Comparison of ENCODE assay signal across 8 cellular contexts in the genomic region with DNA sequence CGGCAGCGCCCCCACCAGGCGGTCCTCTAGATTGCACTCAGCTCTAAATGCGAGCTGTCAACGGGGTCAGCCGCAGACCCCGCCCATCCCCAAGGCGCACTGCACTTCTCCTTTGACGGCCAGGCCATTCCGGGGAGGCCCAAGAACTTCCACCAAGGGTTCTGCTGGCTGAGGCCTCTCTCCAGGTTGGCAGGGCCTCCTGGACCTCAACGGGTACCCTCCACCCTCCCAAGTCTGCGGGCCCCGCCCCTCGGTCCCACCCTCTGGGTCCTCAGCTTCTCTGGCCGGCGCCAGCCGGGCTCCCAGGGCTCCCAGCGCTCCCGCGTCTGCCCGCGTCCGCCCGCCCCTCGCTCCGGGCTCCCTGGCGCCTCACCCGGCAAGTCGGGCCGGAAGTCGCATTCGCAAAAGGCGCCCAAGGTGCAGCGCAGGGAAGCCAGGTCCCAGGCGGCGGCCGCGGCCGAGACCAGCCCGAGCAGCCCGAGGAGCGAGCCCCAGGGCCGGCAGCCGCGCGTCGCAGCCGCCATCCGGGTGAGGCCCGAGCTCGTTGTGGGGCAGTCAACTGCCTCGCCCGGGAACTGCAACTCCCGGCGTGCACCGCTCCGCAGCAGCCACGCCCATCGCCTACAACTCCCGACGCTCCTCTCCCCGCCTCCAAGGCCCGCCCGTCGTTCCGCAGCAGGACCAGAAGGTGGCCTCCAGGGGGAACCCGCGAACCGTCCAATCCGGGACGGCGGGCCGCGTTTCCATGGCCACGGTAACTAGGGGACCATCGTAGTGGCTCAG. TPM values are rescaled to one million over a fixed set of nuclear protein-coding genes. Genes with fewer than 3 reads are reported as not detected.
A peak's percentile ranks its signal among the peaks of the same experiment; 100 is the strongest.
DNase-seq lines count a peak whose midpoint lies in the region; ATAC-seq and TF ChIP-seq lines count a peak whose summit lies in the region.

Gene TOR2A, minus strand, starts transcription at position 548 of the 783 bp plus-strand sequence. Its CDS starts 24 bp downstream, at position 524.

- no peaks in the 10 kb centered on the region for H3K9me3 Mint-ChIP-seq in activated naive CD4-positive, alpha-beta T cell treated with anti-CD3 and anti-CD28 coated beads, Interleukin-2, amount 50 U/mL, for 72 hours
- no peaks in the 10 kb centered on the region for H3K9me3 Mint-ChIP-seq in osteocyte (ENCODE audit: unreplicated experiment)

- peak within 1 kb of the TSS; percentile 78 for H3K4me3 Mint-ChIP-seq in osteocyte (ENCODE audit: unreplicated experiment)

- DNase-seq in GM12864 (ENCODE audit: low read depth) (peak; percentile 86), NCI-H1092 treated with DMSO at 0.1 percent for 48 hours (lab: John Stamatoyannopoulos, UW) (peak; percentile 97), SKM-1 (lab: John Stamatoyannopoulos, UW; ENCODE audit: unreplicated experiment) (peak; percentile 97), glomerular visceral epithelial cell (ENCODE audit: extremely low spot score) (peak; percentile 97), osteocyte (ENCODE audit: extremely low spot score, unreplicated experiment) (peak; percentile 99), thyroid gland (peak; percentile 97 to 98)
- DNase-seq in activated naive CD4-positive, alpha-beta T cell treated with anti-CD3 and anti-CD28 coated beads, Interleukin-2, amount 50 U/mL, for 72 hours (ENCODE audit: low spot score in 2 of 2): peak; percentile 96 to 99

- TF ChIP-seq POLR2A in thyroid gland (IDR thresholded peaks at IDR 0.05): peak; percentile 56 to 90

- H3K36me3 Mint-ChIP-seq in activated naive CD4-positive, alpha-beta T cell treated with anti-CD3 and anti-CD28 coated beads, Interleukin-2, amount 50 U/mL, for 72 hours: no peaks in the 10 kb centered on the region
- H3K36me3 Mint-ChIP-seq in osteocyte (ENCODE audit: unreplicated experiment): peaks cover 6% of the 10 kb centered on the region

- 0% methylated on average over 20 to 30 of the region's 76 CpGs for WGBS in thyroid gland, 2 donors

- peak; percentile 81 for ATAC-seq in HG02623 (IDR thresholded peaks at IDR 0.05; ENCODE audit: unreplicated experiment)
- peak; percentile 93 to 95 for ATAC-seq in activated naive CD4-positive, alpha-beta T cell treated with anti-CD3 and anti-CD28 coated beads, Interleukin-2, amount 50 U/mL, for 72 hours

- peaks cover 4% of the 10 kb centered on the region in 2 donors for H3K36me3 ChIP-seq in thyroid gland

- intact Hi-C loops in thyroid gland (cut with DNase I): loop anchor here (5.0 kb wide), 4 partner anchors 47 to 182 kb away; partner anchors contain the start of gene ST6GALNAC4

- TF ChIP-seq CTCF in GM12864 (IDR thresholded peaks at IDR 0.05; ENCODE audit: low read depth, low read length, missing control alignments) (peak; percentile 96), osteocyte (IDR thresholded peaks at IDR 0.05) (peak; percentile 98), thyroid gland (IDR thresholded peaks at IDR 0.05) (peak; percentile 84 to 100 (median 96))

- H3K27me3 ChIP-seq in thyroid gland: no peaks in the 10 kb centered on the region

- H3K27ac ChIP-seq in thyroid gland: peak within 1 kb of the TSS; percentile 91 to 97 (median 92)

- no peaks in the 10 kb centered on the region for H3K9me3 ChIP-seq in thyroid gland

- H3K4me1 ChIP-seq in thyroid gland: peaks cover 4 to 7% of the 10 kb centered on the region in 2 donors

- H3K27ac Mint-ChIP-seq in activated naive CD4-positive, alpha-beta T cell treated with anti-CD3 and anti-CD28 coated beads, Interleukin-2, amount 50 U/mL, for 72 hours: peak within 1 kb of the TSS; percentile 86 to 95
- H3K27ac Mint-ChIP-seq in osteocyte (ENCODE audit: unreplicated experiment): peak within 1 kb of the TSS; percentile 84

- no peaks in the 10 kb centered on the region for H3K27me3 Mint-ChIP-seq in osteocyte (ENCODE audit: unreplicated experiment)

- H3K4me1 Mint-ChIP-seq in osteocyte (ENCODE audit: unreplicated experiment): peaks cover 11% of the 10 kb centered on the region

- H3K4me3 ChIP-seq in GM12864 (ENCODE audit: low read depth, low read length): peak within 1 kb of the TSS; percentile 77
- H3K4me3 ChIP-seq in thyroid gland (replicated peaks in 1 of 3): peak within 1 kb of the TSS; percentile 40 to 80 (median 48)

RNA-seq across cellular contexts. Expression of gene TOR2A, which starts in this region (rescaled TPM):
- 10 to 100 TPM; 10.9 to 17.1 TPM for total RNA-seq in activated naive CD4-positive, alpha-beta T cell treated with anti-CD3 and anti-CD28 coated beads, Interleukin-2, amount 50 U/mL, for 72 hours
- 9.3 and 11.5 TPM in 2 replicates for total RNA-seq in osteocyte
- total RNA-seq in thyroid gland: 10 to 100 TPM in 3 of 4 donors, 1 to 10 TPM in 1; 8.9 to 23.1 (median 14.2) TPM

Comparison
In these comparisons a context has a peak if more than half of its experiments do, and no peak if none do; other contexts are left out.
1. Peak in every context shown above with its lines: DNase-seq, ATAC-seq, H3K4me3 ChIP-seq and H3K27ac ChIP-seq.